Comparison of ENCODE assay signal across 10 cellular contexts in genomic region chr12:106581543-106582263, GRCh38. TPM values are rescaled to one million over a fixed set of nuclear protein-coding genes. Genes with fewer than 3 reads are reported as not detected.
DNase-seq lines count a peak whose midpoint lies in the region; ATAC-seq and TF ChIP-seq lines count a peak whose summit lies in the region.
"Had no signal": no experiment of that assay in that cellular context is flagged by ENCODE, and none has a peak within 500 bp of the region (broad histone marks: within the 10 kb centered on the region; RNA-seq: fewer than 3 reads in every experiment).

No MANE protein-coding gene starts in this region.

- H3K4me3 ChIP-seq in Karpas-422 (ENCODE audit: low read length) (no peak overlapping the region), gastroesophageal sphincter (peak overlapping the region in 1 of 2 donors; percentile 46)

- H3K9me2 ChIP-seq in Karpas-422 (replicated peaks; ENCODE audit: insufficient read depth, low read length), result no peaks in the 10 kb centered on the region

- H3K36me3 ChIP-seq in Karpas-422 (ENCODE audit: insufficient read depth, low read length) (no peaks in the 10 kb centered on the region), gastroesophageal sphincter (no peaks in the 10 kb centered on the region)

- H3K4me1 ChIP-seq in Karpas-422 (ENCODE audit: low read length), result no peaks in the 10 kb centered on the region
- peaks cover 0 to 64% (median 35%) of the 10 kb centered on the region in 3 donors for H3K4me1 ChIP-seq in gastroesophageal sphincter

- H3K4me1 Mint-ChIP-seq in effector memory CD8-positive, alpha-beta T cell (ENCODE audit: low read depth in 2 of 2), result peaks cover 25 to 33% of the 10 kb centered on the region in 2 donors
- H3K4me1 Mint-ChIP-seq in nephron, result peaks cover 39% of the 10 kb centered on the region

- no peak for TF ChIP-seq EP300 in gastroesophageal sphincter (IDR thresholded peaks at IDR 0.05)

- ATAC-seq in effector memory CD8-positive, alpha-beta T cell (replicated peaks), result no peak
- no peak for ATAC-seq in gastroesophageal sphincter

- H4K20me1 ChIP-seq in Karpas-422 (ENCODE audit: insufficient read depth, low read depth, low read length), result no peaks in the 10 kb centered on the region

- TF ChIP-seq CTCF in nephron (IDR thresholded peaks at IDR 0.05; ENCODE audit: unreplicated experiment in 3 of 3), result no peak
- TF ChIP-seq CTCF in gastroesophageal sphincter (IDR thresholded peaks at IDR 0.05), result no peak

- WGBS in gastroesophageal sphincter (ENCODE audit: low coverage in 1 of 2), 2 donors, result 2% methylated on average over 7 to 22 of the region's 52 CpGs

- H3K27me3 ChIP-seq in Karpas-422 (ENCODE audit: low read length) (no peaks in the 10 kb centered on the region), gastroesophageal sphincter (peaks cover 96% of the 10 kb centered on the region)

- H3K27ac Mint-ChIP-seq in effector memory CD8-positive, alpha-beta T cell, result no peak overlapping the region
- peak overlapping the region in 1 of 3 experiments; percentile 13 for H3K27ac Mint-ChIP-seq in nephron

- H3K4me2 ChIP-seq in Karpas-422 (ENCODE audit: low read depth, low read length, poor library complexity, severe bottlenecking), result no peak overlapping the region

- no peak overlapping the region for H3K9ac ChIP-seq in Karpas-422 (ENCODE audit: low read length)

- H3K27me3 Mint-ChIP-seq in effector memory CD8-positive, alpha-beta T cell, result peaks cover 78 to 97% of the 10 kb centered on the region in 2 donors
- peaks cover 98% of the 10 kb centered on the region for H3K27me3 Mint-ChIP-seq in nephron (ENCODE audit: low read depth)

- no peak for TF ChIP-seq POLR2A in gastroesophageal sphincter (IDR thresholded peaks at IDR 0.05)

- no peaks in the 10 kb centered on the region for H3K36me3 Mint-ChIP-seq in effector memory CD8-positive, alpha-beta T cell (ENCODE audit: insufficient read depth)
- H3K36me3 Mint-ChIP-seq in nephron (ENCODE audit: low read depth), result peaks cover 4% of the 10 kb centered on the region

- H2AFZ ChIP-seq in Karpas-422 (ENCODE audit: low read length), result no peak overlapping the region

- no peaks in the 10 kb centered on the region for H3K9me3 Mint-ChIP-seq in effector memory CD8-positive, alpha-beta T cell
- peaks cover 3% of the 10 kb centered on the region for H3K9me3 Mint-ChIP-seq in nephron

- H3K27ac ChIP-seq in Karpas-422 (ENCODE audit: low read length), result no peak overlapping the region
- H3K27ac ChIP-seq in gastroesophageal sphincter, result no peak overlapping the region

- no peaks in the 10 kb centered on the region for H3K79me2 ChIP-seq in Karpas-422 (ENCODE audit: low read length)

- H3K9me3 ChIP-seq in Karpas-422 (ENCODE audit: low read length) (no peaks in the 10 kb centered on the region), gastroesophageal sphincter (no peaks in the 10 kb centered on the region)

- DNase-seq in D341Med (ENCODE audit: low spot score), result peak; percentile 50
- peak; percentile 4 for DNase-seq in M059J (ENCODE audit: low read depth)
- DNase-seq in effector memory CD8-positive, alpha-beta T cell, result no peak
- DNase-seq in Karpas-422, result no peak
- no peak for DNase-seq in H4 (ENCODE audit: low spot score)
- DNase-seq in NCI-H774 (lab: John Stamatoyannopoulos, UW), result no peak
- DNase-seq: activated effector memory CD4-positive, alpha-beta T cell treated with Interleukin-2 at 50 U/mL for 16 hours; stimulated activated CD4-positive, alpha-beta T cell treated with anti-CD3 and anti-CD28 coated beads, Interleukin-4, amount 100 ng/mL, for 4 hours had no signal

- peak overlapping the region; percentile 58 to 66 for H3K4me3 Mint-ChIP-seq in effector memory CD8-positive, alpha-beta T cell
- H3K4me3 Mint-ChIP-seq in nephron, result peak overlapping the region; percentile 68 to 80 (median 72)

RNA-seq across cellular contexts. Expression of gene RFX4, which starts 1.1 kb away (rescaled TPM):
- total RNA-seq in M059J (2014; rRNA removed; shearing (Covaris generic)), result not detected in 2 replicates
- total RNA-seq in Karpas-422 (2014; rRNA removed; shearing (Covaris generic); ENCODE audit: low replicate concordance), result not detected in 2 replicates
- not detected for total RNA-seq in gastroesophageal sphincter
- total RNA-seq in H4 (2014; rRNA removed; shearing (Covaris generic)), result not detected in 2 replicates

Comparison
In these comparisons a context has a peak if more than half of its experiments do, and no peak if none do; other contexts are left out.
1. DNase-seq: peak in D341Med (single experiment) and M059J (single experiment); none in effector memory CD8-positive, alpha-beta T cell (0 of 3), Karpas-422 (single experiment), H4 (single experiment) and NCI-H774 (single experiment).